ENCODE assay signal across 27 cellular contexts in the genomic region with DNA sequence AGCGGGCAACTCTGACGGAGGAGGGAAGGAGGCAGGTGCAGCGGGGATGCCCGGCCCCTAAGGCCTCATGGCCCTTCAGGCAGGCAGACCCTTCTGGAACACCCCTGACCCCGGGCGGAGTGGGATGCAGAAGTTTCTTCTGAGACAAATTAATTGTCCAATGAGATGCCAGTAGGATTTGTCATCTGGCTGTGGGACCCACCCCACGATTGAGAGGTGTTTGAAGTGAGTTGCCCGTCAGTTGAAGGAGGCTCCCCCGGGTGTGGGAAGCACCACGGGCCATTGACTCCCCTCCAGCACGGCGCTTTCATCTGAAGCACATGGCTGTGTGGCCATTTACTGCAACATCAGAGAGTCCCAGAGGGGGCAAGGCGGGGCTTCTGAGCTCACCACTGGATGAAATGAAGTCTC.
DNase-seq lines count a peak whose midpoint lies in the region; ATAC-seq and TF ChIP-seq lines count a peak whose summit lies in the region.
"Had no signal": no experiment of that assay in that cellular context is flagged by ENCODE, and none has a peak within 500 bp of the region (broad histone marks: within the 10 kb centered on the region; RNA-seq: fewer than 3 reads in every experiment).

No MANE protein-coding gene starts in this region.

- no peaks in the 10 kb centered on the region for H3K9me3 Mint-ChIP-seq in T-helper 2 cell treated with Interferon-gamma antibody and Interleukin-4, amounts not matched to agents 5 μg/mL and 100 μg/mL, for 36 hours
- H3K9me3 Mint-ChIP-seq: CD4-positive, alpha-beta T cell had no signal

- H3K27ac ChIP-seq in Peyer's patch = no peak overlapping the region
- H3K27ac ChIP-seq: body of pancreas, left lung, PC-9 had no signal

- no peaks in the 10 kb centered on the region for H3K36me3 ChIP-seq in Peyer's patch
- H3K36me3 ChIP-seq: left lung had no signal

- H3K27me3 ChIP-seq in Peyer's patch = no peaks in the 10 kb centered on the region

- H3K4me1 Mint-ChIP-seq in T-helper 2 cell treated with Interferon-gamma antibody and Interleukin-4, amounts not matched to agents 5 μg/mL and 100 μg/mL, for 36 hours (ENCODE audit: low read depth) = no peaks in the 10 kb centered on the region
- H3K4me1 Mint-ChIP-seq: stimulated activated memory B cell treated with anti-CD40 and anti-IgM and Interleukin-4, amounts not matched to agents 10 μg/mL and 1 μg/mL and 100 μg/mL, for 72 hours had no signal

- no peak for TF ChIP-seq CTCF in Peyer's patch (IDR thresholded peaks at IDR 0.05)

- H3K4me1 ChIP-seq in Peyer's patch = no peaks in the 10 kb centered on the region
- H3K4me1 ChIP-seq: left lung had no signal

- ATAC-seq in activated CD4-positive, CD25-positive, alpha-beta regulatory T cell treated with anti-CD3 and anti-CD28 coated beads, Interleukin-2, amount 50 U/mL, for 24 hours = no peak
- ATAC-seq: body of pancreas; HCT116; left lung; naive thymus-derived CD4-positive, alpha-beta T cell; stimulated activated memory B cell treated with anti-CD40 and anti-IgM and Interleukin-4, amounts not matched to agents 10 μg/mL and 1 μg/mL and 100 μg/mL, for 72 hours had no signal

- no peaks in the 10 kb centered on the region for H3K27me3 Mint-ChIP-seq in T-helper 2 cell treated with Interferon-gamma antibody and Interleukin-4, amounts not matched to agents 5 μg/mL and 100 μg/mL, for 36 hours (ENCODE audit: low read depth)

- H3K36me3 Mint-ChIP-seq in T-helper 2 cell treated with Interferon-gamma antibody and Interleukin-4, amounts not matched to agents 5 μg/mL and 100 μg/mL, for 36 hours (ENCODE audit: low read depth) = no peaks in the 10 kb centered on the region
- H3K36me3 Mint-ChIP-seq: naive thymus-derived CD4-positive, alpha-beta T cell; stimulated activated memory B cell treated with anti-CD40 and anti-IgM and Interleukin-4, amounts not matched to agents 10 μg/mL and 1 μg/mL and 100 μg/mL, for 72 hours had no signal

- peak; percentile 7 for DNase-seq in activated CD4-positive, CD25-positive, alpha-beta regulatory T cell treated with anti-CD3 and anti-CD28 coated beads, Interleukin-2, amount 50 U/mL, for 72 hours
- DNase-seq in Peyer's patch = peak; percentile 9 to 21 (median 14)
- peak; percentile 44 for DNase-seq in islet precursor cell
- peak; percentile 15 for DNase-seq in stimulated activated CD8-positive, alpha-beta memory T cell treated with anti-CD3 and anti-CD28 coated beads, Interleukin-4, amount 100 ng/mL, for 48 hours
- no peak for DNase-seq in T-helper 2 cell treated with Interferon-gamma antibody and Interleukin-4, amounts not matched to agents 5 μg/mL and 100 μg/mL, for 36 hours (ENCODE audit: low spot score)
- no peak for DNase-seq in kidney glomerular epithelial cell (lab: John Stamatoyannopoulos, UW)
- no peak for DNase-seq in activated gamma-delta T cell (lab: John Stamatoyannopoulos, UW)
- DNase-seq: 8988T; activated CD4-positive, alpha-beta T cell treated with anti-CD3 and anti-CD28 coated beads for 4 hours; activated naive CD4-positive, alpha-beta T cell treated with Interleukin-2 at 50 U/mL for 16 hours; hypothalamus; midbrain; MM.1S; naive thymus-derived CD4-positive, alpha-beta T cell; NCI-H2029; NCI-H526; NK-92 treated with Interleukin-12 subunit alpha and Interleukin-12 subunit beta, amount 100 ng/mL, for 24 hours; PC-9; SHP77; substantia nigra; T-helper 2 cell had no signal

- no peak overlapping the region for H3K27ac Mint-ChIP-seq in T-helper 2 cell treated with Interferon-gamma antibody and Interleukin-4, amounts not matched to agents 5 μg/mL and 100 μg/mL, for 36 hours
- H3K27ac Mint-ChIP-seq: CD4-positive, alpha-beta T cell; naive thymus-derived CD4-positive, alpha-beta T cell; stimulated activated memory B cell treated with anti-CD40 and anti-IgM and Interleukin-4, amounts not matched to agents 10 μg/mL and 1 μg/mL and 100 μg/mL, for 72 hours had no signal

- no peaks in the 10 kb centered on the region for H3K9me3 ChIP-seq in Peyer's patch
- H3K9me3 ChIP-seq: body of pancreas, left lung had no signal

- H3K4me3 Mint-ChIP-seq in T-helper 2 cell treated with Interferon-gamma antibody and Interleukin-4, amounts not matched to agents 5 μg/mL and 100 μg/mL, for 36 hours = no peak overlapping the region
- H3K4me3 Mint-ChIP-seq: CD4-positive, alpha-beta T cell; naive thymus-derived CD4-positive, alpha-beta T cell; stimulated activated memory B cell treated with anti-CD40 and anti-IgM and Interleukin-4, amounts not matched to agents 10 μg/mL and 1 μg/mL and 100 μg/mL, for 72 hours had no signal

- TF ChIP-seq POLR2A in Peyer's patch (IDR thresholded peaks at IDR 0.05) = no peak

- no peak overlapping the region for H3K4me3 ChIP-seq in Peyer's patch
- H3K4me3 ChIP-seq: body of pancreas, left lung, PC-9 had no signal

Comparison
In these comparisons a context has a peak if more than half of its experiments do, and no peak if none do; other contexts are left out.
1. DNase-seq: peak in activated CD4-positive, CD25-positive, alpha-beta regulatory T cell treated with anti-CD3 and anti-CD28 coated beads, Interleukin-2, amount 50 U/mL, for 72 hours (single experiment), Peyer's patch (3 of 3), islet precursor cell (single experiment) and stimulated activated CD8-positive, alpha-beta memory T cell treated with anti-CD3 and anti-CD28 coated beads, Interleukin-4, amount 100 ng/mL, for 48 hours (single experiment); none in T-helper 2 cell treated with Interferon-gamma antibody and Interleukin-4, amounts not matched to agents 5 μg/mL and 100 μg/mL, for 36 hours (single experiment), kidney glomerular epithelial cell (single experiment) and activated gamma-delta T cell (single experiment).